In the genomic region with DNA sequence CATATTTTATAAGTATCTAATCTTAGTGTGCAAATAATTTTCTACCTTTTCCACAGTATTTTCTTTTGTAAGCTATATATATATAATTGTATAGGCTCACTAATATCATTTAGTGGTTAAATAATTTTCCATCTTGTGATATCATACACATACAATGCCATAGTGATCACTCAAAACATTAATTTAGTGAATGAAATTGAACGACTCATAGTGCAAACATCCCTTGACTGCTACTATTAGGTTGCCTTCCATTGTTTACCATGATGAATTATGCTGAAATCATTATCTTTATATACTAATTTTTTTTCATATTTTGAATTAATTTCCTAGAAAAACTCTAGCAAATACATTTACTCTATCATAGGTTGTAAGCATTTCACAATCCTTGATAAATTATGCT, we compare ENCODE assay signal across 26 cellular contexts.
"Had no signal": no experiment of that assay in that cellular context is flagged by ENCODE, and none has a peak within 500 bp of the region (broad histone marks: within the 10 kb centered on the region; RNA-seq: fewer than 3 reads in every experiment).

No MANE protein-coding gene starts in this region.

- H3K27ac ChIP-seq: PC-9, SK-N-MC, VCaP had no signal

- H3K4me2 ChIP-seq: PC-9 had no signal

- H3K27me3 ChIP-seq: MG63 had no signal

- H2AFZ ChIP-seq: PC-9 had no signal

- DNase-seq: activated CD4-positive, alpha-beta memory T cell treated with anti-CD3 and anti-CD28 coated beads for 36 hours; activated CD4-positive, alpha-beta T cell treated with anti-CD3 and anti-CD28 coated beads, Interleukin-2, amount 10 ng/mL, durations not matched to agents 7 days and 5 days; activated CD4-positive, CD25-positive, alpha-beta regulatory T cell; activated CD8-positive, alpha-beta memory T cell treated with anti-CD3 and anti-CD28 coated beads for 24 hours; activated effector memory CD4-positive, alpha-beta T cell treated with anti-CD3 and anti-CD28 coated beads, Interleukin-2, amount 50 U/mL, for 16 hours; activated naive CD4-positive, alpha-beta T cell treated with Interleukin-2 at 50 U/mL for 16 hours; activated naive CD8-positive, alpha-beta T cell treated with anti-CD3 and anti-CD28 coated beads, Interleukin-2, amount 50 U/mL, for 24 hours; activated T-cell treated with anti-CD3 and anti-CD28 coated beads, Interleukin-2, amount 50 U/mL, for 4 hours; amygdala; cerebellar nuclear complex; MG63; MV-4-11; NCI-H1092 treated with DMSO at 0.1 percent for 48 hours; NCI-H1417 treated with DMSO at 0.1 percent for 48 hours; NCI-H1694; NCI-H2029; NCI-H2107; NCI-H2171 treated with DMSO at 0.1 percent for 48 hours; NCI-H226; NCI-H526; PC-9; T-helper 1 cell had no signal

- ATAC-seq: activated naive CD4-positive, alpha-beta T cell treated with anti-CD3 and anti-CD28 coated beads, Interleukin-2, amount 50 U/mL, for 72 hours; activated naive CD8-positive, alpha-beta T cell treated with anti-CD3 and anti-CD28 coated beads, Interleukin-2, amount 50 U/mL, for 24 hours; activated T-cell treated with anti-CD3 and anti-CD28 coated beads, Interleukin-2, amount 50 U/mL, for 4 hours; Right ventricle myocardium inferior had no signal

- H3K4me3 ChIP-seq: MG63, PC-9, SK-N-MC had no signal
